In genomic region chr6:12318749-12319148, GRCh38 we compare ENCODE assay signal across 31 cellular contexts. TPM values are rescaled to one million over a fixed set of nuclear protein-coding genes. Genes with fewer than 3 reads are reported as not detected.
"Had no signal": no experiment of that assay in that cellular context is flagged by ENCODE, and none has a peak within 500 bp of the region (broad histone marks: within the 10 kb centered on the region; RNA-seq: fewer than 3 reads in every experiment).

No MANE protein-coding gene starts in this region.

- H3K27ac ChIP-seq: ascending aorta, breast epithelium, coronary artery, dorsolateral prefrontal cortex, foreskin keratinocyte, gastrocnemius medialis, heart left ventricle had no signal

- DNase-seq: activated CD4-positive, alpha-beta memory T cell treated with anti-CD3 and anti-CD28 coated beads for 36 hours; activated CD4-positive, alpha-beta T cell treated with anti-CD3 and anti-CD28 coated beads for 36 hours; activated CD4-positive, alpha-beta T cell treated with anti-CD3 and anti-CD28 coated beads, Interleukin-2, amount 10 ng/mL, durations not matched to agents 24 days and 14 days; activated CD4-positive, CD25-positive, alpha-beta regulatory T cell; activated CD4-positive, CD25-positive, alpha-beta regulatory T cell treated with anti-CD3 and anti-CD28 coated beads, Interleukin-2, amount 50 U/mL, for 72 hours; activated CD8-positive, alpha-beta memory T cell treated with anti-CD3 and anti-CD28 coated beads, Interleukin-2, amount 10 ng/mL, durations not matched to agents 7 days and 5 days; activated CD8-positive, alpha-beta memory T cell treated with anti-CD3 and anti-CD28 coated beads, Interleukin-2, amount 50 U/mL, for 4 hours; activated CD8-positive, alpha-beta T cell treated with anti-CD3 and anti-CD28 coated beads, Interleukin-2, amount 10 ng/mL, durations not matched to agents 7 days and 5 days; activated gamma-delta T cell; activated naive CD4-positive, alpha-beta T cell; activated naive CD4-positive, alpha-beta T cell treated with anti-CD3 and anti-CD28 coated beads, Interleukin-2, amount 10 ng/mL, durations not matched to agents 7 days and 5 days; activated naive CD8-positive, alpha-beta T cell treated with anti-CD3 and anti-CD28 coated beads, Interleukin-2, amount 10 ng/mL, durations not matched to agents 7 days and 5 days; activated T-cell treated with anti-CD3 and anti-CD28 coated beads, Interleukin-2, amount 50 U/mL, for 1 hour; activated T-cell treated with anti-CD3 and anti-CD28 coated beads, Interleukin-2, amount 50 U/mL, for 48 hours; dorsolateral prefrontal cortex; effector memory CD4-positive, alpha-beta T cell; endodermal cell; foreskin keratinocyte; gastrocnemius medialis; glutamatergic neuron; heart left ventricle; T-helper 2 cell had no signal

- H3K4me1 ChIP-seq: breast epithelium, gastrocnemius medialis had no signal

- H3K36me3 ChIP-seq: ascending aorta, breast epithelium, gastrocnemius medialis, heart left ventricle had no signal

- H3K36me3 Mint-ChIP-seq: activated CD8-positive, alpha-beta memory T cell treated with anti-CD3 and anti-CD28 coated beads, Interleukin-2, amount 10 ng/mL, durations not matched to agents 7 days and 5 days; activated naive CD4-positive, alpha-beta T cell treated with anti-CD3 and anti-CD28 coated beads, Interleukin-2, amount 10 ng/mL, durations not matched to agents 7 days and 5 days; activated naive CD8-positive, alpha-beta T cell treated with anti-CD3 and anti-CD28 coated beads, Interleukin-2, amount 10 ng/mL, durations not matched to agents 7 days and 5 days had no signal

- H3K4me3 Mint-ChIP-seq: activated CD4-positive, alpha-beta memory T cell treated with anti-CD3 and anti-CD28 coated beads for 36 hours; activated CD4-positive, alpha-beta T cell treated with anti-CD3 and anti-CD28 coated beads for 36 hours; activated CD4-positive, alpha-beta T cell treated with anti-CD3 and anti-CD28 coated beads, Interleukin-2, amount 10 ng/mL, durations not matched to agents 24 days and 14 days; activated CD8-positive, alpha-beta memory T cell treated with anti-CD3 and anti-CD28 coated beads, Interleukin-2, amount 10 ng/mL, durations not matched to agents 7 days and 5 days; activated CD8-positive, alpha-beta T cell treated with anti-CD3 and anti-CD28 coated beads, Interleukin-2, amount 10 ng/mL, durations not matched to agents 7 days and 5 days; activated naive CD4-positive, alpha-beta T cell treated with anti-CD3 and anti-CD28 coated beads, Interleukin-2, amount 10 ng/mL, durations not matched to agents 7 days and 5 days; activated naive CD8-positive, alpha-beta T cell treated with anti-CD3 and anti-CD28 coated beads, Interleukin-2, amount 10 ng/mL, durations not matched to agents 7 days and 5 days; activated T-helper 1 cell treated with anti-CD3 and anti-CD28 coated beads, Interleukin-12 subunit alpha, Interleukin-12 subunit beta, Interleukin-2, Interleukin-4 antibody, amounts not matched to agents 30 ng/mL and 10 ng/mL and 1 ng/mL, durations not matched to agents 14 hours and 24 hours and 36 hours; brain; central memory CD8-positive, alpha-beta T cell; dendritic cell treated with granulocyte-macrophage colony-stimulating factor and Interleukin-4, amounts not matched to agents 40 ng/mL and 50 ng/mL, for 4 days; endodermal cell had no signal

- H3K9me3 Mint-ChIP-seq: activated CD4-positive, alpha-beta T cell treated with anti-CD3 and anti-CD28 coated beads, Interleukin-2, amount 10 ng/mL, durations not matched to agents 24 days and 14 days; activated naive CD8-positive, alpha-beta T cell treated with anti-CD3 and anti-CD28 coated beads, Interleukin-2, amount 10 ng/mL, durations not matched to agents 7 days and 5 days had no signal

- H3K27me3 ChIP-seq: ascending aorta, breast epithelium, dorsolateral prefrontal cortex, foreskin keratinocyte, gastrocnemius medialis, heart left ventricle had no signal

- H3K9me3 ChIP-seq: breast epithelium, gastrocnemius medialis had no signal

- ATAC-seq: activated CD4-positive, alpha-beta T cell treated with anti-CD3 and anti-CD28 coated beads for 36 hours; activated CD8-positive, alpha-beta memory T cell treated with anti-CD3 and anti-CD28 coated beads, Interleukin-2, amount 10 ng/mL, durations not matched to agents 7 days and 5 days; activated CD8-positive, alpha-beta T cell treated with anti-CD3 and anti-CD28 coated beads, Interleukin-2, amount 10 ng/mL, durations not matched to agents 7 days and 5 days; activated naive CD4-positive, alpha-beta T cell treated with anti-CD3 and anti-CD28 coated beads, Interleukin-2, amount 50 U/mL, for 72 hours; esophagus mucosa; foreskin keratinocyte; gastrocnemius medialis; heart left ventricle had no signal

- H3K27ac Mint-ChIP-seq: activated CD4-positive, alpha-beta memory T cell treated with anti-CD3 and anti-CD28 coated beads for 36 hours; activated CD4-positive, alpha-beta T cell treated with anti-CD3 and anti-CD28 coated beads for 36 hours; activated CD4-positive, alpha-beta T cell treated with anti-CD3 and anti-CD28 coated beads, Interleukin-2, amount 10 ng/mL, durations not matched to agents 24 days and 14 days; activated CD8-positive, alpha-beta memory T cell treated with anti-CD3 and anti-CD28 coated beads, Interleukin-2, amount 10 ng/mL, durations not matched to agents 7 days and 5 days; activated CD8-positive, alpha-beta T cell treated with anti-CD3 and anti-CD28 coated beads, Interleukin-2, amount 10 ng/mL, durations not matched to agents 7 days and 5 days; activated naive CD4-positive, alpha-beta T cell treated with anti-CD3 and anti-CD28 coated beads, Interleukin-2, amount 10 ng/mL, durations not matched to agents 7 days and 5 days; activated naive CD4-positive, alpha-beta T cell treated with anti-CD3 and anti-CD28 coated beads, Interleukin-2, amount 50 U/mL, for 72 hours; activated naive CD8-positive, alpha-beta T cell treated with anti-CD3 and anti-CD28 coated beads, Interleukin-2, amount 10 ng/mL, durations not matched to agents 7 days and 5 days; activated T-helper 1 cell treated with anti-CD3 and anti-CD28 coated beads, Interleukin-12 subunit alpha, Interleukin-12 subunit beta, Interleukin-2, Interleukin-4 antibody, amounts not matched to agents 30 ng/mL and 10 ng/mL and 1 ng/mL, durations not matched to agents 14 hours and 24 hours and 36 hours; brain; dendritic cell treated with granulocyte-macrophage colony-stimulating factor and Interleukin-4, amounts not matched to agents 40 ng/mL and 50 ng/mL, for 4 days; endodermal cell had no signal

- H3K4me1 Mint-ChIP-seq: activated CD4-positive, alpha-beta T cell treated with anti-CD3 and anti-CD28 coated beads for 36 hours; activated CD4-positive, alpha-beta T cell treated with anti-CD3 and anti-CD28 coated beads, Interleukin-2, amount 10 ng/mL, durations not matched to agents 24 days and 14 days; activated CD8-positive, alpha-beta memory T cell treated with anti-CD3 and anti-CD28 coated beads, Interleukin-2, amount 10 ng/mL, durations not matched to agents 7 days and 5 days; activated naive CD4-positive, alpha-beta T cell treated with anti-CD3 and anti-CD28 coated beads, Interleukin-2, amount 10 ng/mL, durations not matched to agents 7 days and 5 days; activated naive CD8-positive, alpha-beta T cell treated with anti-CD3 and anti-CD28 coated beads, Interleukin-2, amount 10 ng/mL, durations not matched to agents 7 days and 5 days; brain; central memory CD8-positive, alpha-beta T cell; endodermal cell had no signal

- H3K4me3 ChIP-seq: ascending aorta, breast epithelium, coronary artery, dorsolateral prefrontal cortex, gastrocnemius medialis, heart left ventricle had no signal

RNA-seq across cellular contexts. Expression of gene EDN1, which starts 28.6 kb away (rescaled TPM):
- total RNA-seq: activated CD4-positive, alpha-beta memory T cell treated with anti-CD3 and anti-CD28 coated beads for 36 hours; activated CD4-positive, alpha-beta T cell treated with anti-CD3 and anti-CD28 coated beads for 36 hours; activated CD8-positive, alpha-beta memory T cell treated with anti-CD3 and anti-CD28 coated beads, Interleukin-2, amount 10 ng/mL, durations not matched to agents 7 days and 5 days; activated CD8-positive, alpha-beta T cell treated with anti-CD3 and anti-CD28 coated beads, Interleukin-2, amount 10 ng/mL, durations not matched to agents 7 days and 5 days had no signal
